Comparison of ENCODE assay signal across 20 cellular contexts in the genomic region with DNA sequence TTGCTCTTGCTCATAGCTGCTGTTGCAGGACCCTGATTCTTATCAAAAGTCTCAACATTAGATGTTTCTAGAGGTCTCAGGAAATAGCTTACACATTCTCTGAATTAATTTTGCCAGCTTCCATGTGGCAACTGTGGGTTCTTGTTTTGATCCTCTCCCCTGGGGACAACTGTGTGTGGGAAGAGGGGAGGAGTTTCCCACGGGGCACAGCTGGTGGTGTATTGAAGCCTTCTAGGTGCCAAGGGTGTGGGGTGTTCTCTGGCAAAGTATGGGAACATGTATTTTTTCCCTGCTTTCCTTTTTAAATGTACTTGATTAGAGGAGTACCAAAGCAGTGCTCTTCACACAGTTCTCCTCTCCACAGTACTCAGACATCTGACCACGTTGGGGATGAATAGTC.
DNase-seq lines count a peak whose midpoint lies in the region; TF ChIP-seq lines count a peak whose summit lies in the region.
"Had no signal": no experiment of that assay in that cellular context is flagged by ENCODE, and none has a peak within 500 bp of the region (broad histone marks: within the 10 kb centered on the region; RNA-seq: fewer than 3 reads in every experiment).

No MANE protein-coding gene starts in this region.

- H3K27me3 Mint-ChIP-seq in endothelial cell (ENCODE audit: unreplicated experiment): no peaks in the 10 kb centered on the region

- H3K36me3 Mint-ChIP-seq in endothelial cell (ENCODE audit: low read depth, unreplicated experiment): no peaks in the 10 kb centered on the region

- no peaks in the 10 kb centered on the region; the same call in 1 of the 2 replicates for H3K4me1 ChIP-seq in SJCRH30

- H3K4me3 ChIP-seq in AG10803 (ENCODE audit: low read length): no peak overlapping the region
- H3K4me3 ChIP-seq in SJCRH30: no peak overlapping the region
- H3K4me3 ChIP-seq: MG63 had no signal

- H3K9me3 ChIP-seq in SJCRH30 (replicated peaks): no peaks in the 10 kb centered on the region
- H3K9me3 ChIP-seq: MG63, SK-N-SH had no signal

- no peak overlapping the region for H3K27ac ChIP-seq in SJCRH30
- H3K27ac ChIP-seq: C4-2B had no signal

- no peak overlapping the region for H3K4me3 Mint-ChIP-seq in endothelial cell (ENCODE audit: unreplicated experiment)

- no peaks in the 10 kb centered on the region for H3K36me3 ChIP-seq in SJCRH30
- H3K36me3 ChIP-seq: MG63 had no signal

- no peaks in the 10 kb centered on the region for H3K27me3 ChIP-seq in SJCRH30
- H3K27me3 ChIP-seq: MG63 had no signal

- DNase-seq in AG10803 (ENCODE audit: low read depth): peak; percentile 0
- DNase-seq in COLO829 (ENCODE audit: low spot score): peak; percentile 8
- peak; percentile 4 to 23 for DNase-seq in SJCRH30
- peak; percentile 18 for DNase-seq in inferior parietal cortex (ENCODE audit: extremely low spot score)
- no peak for DNase-seq in AML-193 (lab: John Stamatoyannopoulos, UW)
- DNase-seq in endothelial cell (ENCODE audit: low spot score): no peak
- no peak for DNase-seq in activated effector memory CD4-positive, alpha-beta T cell treated with Interleukin-2 at 50 U/mL for 16 hours
- no peak for DNase-seq in OCI-M2 (lab: John Stamatoyannopoulos, UW; ENCODE audit: unreplicated experiment)
- DNase-seq: DMS79 treated with DMSO at 0.1 percent for 48 hours, GDM1, GOT3, KG1, MG63, NCI-H1105, NCI-H187 treated with DMSO at 0.1 percent for 48 hours, NCI-H2227 treated with DMSO at 0.1 percent for 48 hours, NCI-H526 treated with DMSO at 0.1 percent for 48 hours, SK-N-SH, T-helper 1 cell had no signal

- H3K9me3 Mint-ChIP-seq in endothelial cell (ENCODE audit: unreplicated experiment): no peaks in the 10 kb centered on the region

- TF ChIP-seq CTCF in AG10803 (conservative IDR thresholded peaks at IDR 0.05; ENCODE audit: low read length): no peak
- no peak for TF ChIP-seq CTCF in endothelial cell (IDR thresholded peaks at IDR 0.05; ENCODE audit: unreplicated experiment)

- no peak overlapping the region for H3K27ac Mint-ChIP-seq in endothelial cell (ENCODE audit: unreplicated experiment)

- H3K4me1 Mint-ChIP-seq in endothelial cell (ENCODE audit: unreplicated experiment): no peaks in the 10 kb centered on the region

Comparison
In these comparisons a context has a peak if more than half of its experiments do, and no peak if none do; other contexts are left out.
1. DNase-seq: peak in AG10803 (single experiment), COLO829 (single experiment), SJCRH30 (2 of 2) and inferior parietal cortex (single experiment); none in AML-193 (0 of 2), endothelial cell (single experiment), activated effector memory CD4-positive, alpha-beta T cell treated with Interleukin-2 at 50 U/mL for 16 hours (single experiment) and OCI-M2 (single experiment).